27 cellular contexts compared by ENCODE assay signal in genomic region chr4:4680243-4680642, GRCh38.
"Had no signal": no experiment of that assay in that cellular context is flagged by ENCODE, and none has a peak within 500 bp of the region (broad histone marks: within the 10 kb centered on the region; RNA-seq: fewer than 3 reads in every experiment).

No MANE protein-coding gene starts in this region.

- H3K4me3 ChIP-seq: neural progenitor cell, ovary, psoas muscle, skin epidermis, smooth muscle cell, spleen, stomach, thoracic aorta, thyroid gland, transverse colon, upper lobe of left lung, vagina had no signal

- H3K79me2 ChIP-seq: parathyroid adenoma had no signal

- H3K4me2 ChIP-seq: neural progenitor cell, smooth muscle cell had no signal

- H2AFZ ChIP-seq: neural progenitor cell, parathyroid adenoma had no signal

- FAIRE-seq: urothelium cell line had no signal

- H3K27me3 ChIP-seq: ovary, spleen, stomach, thyroid gland, transverse colon, upper lobe of left lung, vagina had no signal

- H3K36me3 ChIP-seq: neural progenitor cell, ovary, spleen, stomach, thoracic aorta, thyroid gland, transverse colon, upper lobe of left lung, vagina had no signal

- H3K9me3 ChIP-seq: ovary, psoas muscle, spleen, stomach, thoracic aorta, thyroid gland, transverse colon, upper lobe of left lung, vagina had no signal

- DNase-seq: naive B cell; naive thymus-derived CD8-positive, alpha-beta T cell; occipital lobe; ovary; posterior cingulate gyrus; psoas muscle; right cardiac atrium; spleen; stimulated activated CD4-positive, alpha-beta T cell treated with anti-CD3 and anti-CD28 coated beads, Interleukin-12 subunit alpha, Interleukin-12 subunit beta, amount 100 ng/mL, for 4 hours; stimulated activated CD4-positive, alpha-beta T cell treated with anti-CD3 and anti-CD28 coated beads, Interleukin-1b, Interleukin-23, amount 100 ng/mL, for 48 hours; stimulated activated CD4-positive, alpha-beta T cell treated with anti-CD3 and anti-CD28 coated beads, Interleukin-4, amount 100 ng/mL, for 1 hour; stimulated activated CD4-positive, alpha-beta T cell treated with anti-CD3 and anti-CD28 coated beads, Interleukin-4, amount 100 ng/mL, for 4 hours; stimulated activated CD8-positive, alpha-beta memory T cell treated with anti-CD3 and anti-CD28 coated beads, Interleukin-4, amount 100 ng/mL, for 48 hours; stimulated activated naive B cell treated with anti-CD40 and anti-IgM and Interleukin-4, amounts not matched to agents 10 μg/mL and 1 μg/mL and 100 μg/mL, for 72 hours; stimulated activated naive CD4-positive, alpha-beta T cell treated with Interleukin-2 at 50 U/mL for 16 hours; stomach; thyroid gland; transverse colon; upper lobe of left lung had no signal

- H3K9ac ChIP-seq: neural progenitor cell, parathyroid adenoma had no signal

- ATAC-seq: naive thymus-derived CD8-positive, alpha-beta T cell; psoas muscle; right cardiac atrium; sciatic nerve; stimulated activated naive B cell treated with anti-CD40 and anti-IgM and Interleukin-4, amounts not matched to agents 10 μg/mL and 1 μg/mL and 100 μg/mL, for 72 hours had no signal

- H3K4me1 ChIP-seq: parathyroid adenoma, psoas muscle, spleen, stomach, thyroid gland, transverse colon, upper lobe of left lung, vagina had no signal

- H3K27ac ChIP-seq: neural progenitor cell, ovary, parathyroid adenoma, psoas muscle, skin epidermis, spleen, stomach, thoracic aorta, thyroid gland, transverse colon, upper lobe of left lung, vagina had no signal
